ENCODE assay signal across 37 cellular contexts in genomic region chr12:91859347-91859746, GRCh38.
"Had no signal": no experiment of that assay in that cellular context is flagged by ENCODE, and none has a peak within 500 bp of the region (broad histone marks: within the 10 kb centered on the region; RNA-seq: fewer than 3 reads in every experiment).

No MANE protein-coding gene starts in this region.

- H3K4me3 Mint-ChIP-seq: activated naive CD4-positive, alpha-beta T cell treated with anti-CD3 and anti-CD28 coated beads for 36 hours; activated naive CD4-positive, alpha-beta T cell treated with anti-CD3 and anti-CD28 coated beads, Interleukin-2, amount 10 ng/mL, durations not matched to agents 7 days and 5 days; activated naive CD4-positive, alpha-beta T cell treated with anti-CD3 and anti-CD28 coated beads, Interleukin-2, amount 50 U/mL, for 24 hours; activated naive CD8-positive, alpha-beta T cell; activated naive CD8-positive, alpha-beta T cell treated with anti-CD3 and anti-CD28 coated beads for 36 hours; activated naive CD8-positive, alpha-beta T cell treated with anti-CD3 and anti-CD28 coated beads, Interleukin-2, amount 10 ng/mL, durations not matched to agents 7 days and 5 days; activated naive CD8-positive, alpha-beta T cell treated with anti-CD3 and anti-CD28 coated beads, Interleukin-2, amount 50 U/mL, for 24 hours; activated T-cell treated with anti-CD3 and anti-CD28 coated beads, Interleukin-2, amount 50 U/mL, for 24 hours; activated T-cell treated with anti-CD3 and anti-CD28 coated beads, Interleukin-2, amount 50 U/mL, for 4 hours; activated T-cell treated with anti-CD3 and anti-CD28 coated beads, Interleukin-2, amount 50 U/mL, for 72 hours; activated T-helper 1 cell treated with anti-CD3 and anti-CD28 coated beads, Interleukin-12 subunit alpha, Interleukin-12 subunit beta, Interleukin-2, Interleukin-4 antibody, amounts not matched to agents 30 ng/mL and 10 ng/mL and 1 ng/mL, durations not matched to agents 14 hours and 24 hours and 36 hours; brain; central memory CD8-positive, alpha-beta T cell had no signal

- H3K9me3 Mint-ChIP-seq: activated naive CD4-positive, alpha-beta T cell treated with anti-CD3 and anti-CD28 coated beads for 36 hours; activated naive CD4-positive, alpha-beta T cell treated with anti-CD3 and anti-CD28 coated beads, Interleukin-2, amount 10 ng/mL, durations not matched to agents 7 days and 5 days; activated naive CD8-positive, alpha-beta T cell treated with anti-CD3 and anti-CD28 coated beads, Interleukin-2, amount 50 U/mL, for 24 hours; activated T-cell treated with anti-CD3 and anti-CD28 coated beads, Interleukin-2, amount 50 U/mL, for 24 hours; activated T-cell treated with anti-CD3 and anti-CD28 coated beads, Interleukin-2, amount 50 U/mL, for 4 hours; activated T-helper 2 cell treated with anti-CD3 and anti-CD28 coated beads, Interferon-gamma antibody, Interleukin-2, Interleukin-4, amounts not matched to agents 10 μg/mL and 5 μg/mL and 100 μg/mL, durations not matched to agents 14 hours and 24 hours and 36 hours; brain; central memory CD8-positive, alpha-beta T cell had no signal

- H3K36me3 Mint-ChIP-seq: activated naive CD4-positive, alpha-beta T cell treated with anti-CD3 and anti-CD28 coated beads, Interleukin-2, amount 50 U/mL, for 24 hours; brain had no signal

- DNase-seq: activated effector memory CD4-positive, alpha-beta T cell treated with anti-CD3 and anti-CD28 coated beads, Interleukin-2, amount 50 U/mL, for 16 hours; activated effector memory CD4-positive, alpha-beta T cell treated with Interleukin-2 at 50 U/mL for 16 hours; activated gamma-delta T cell; activated gamma-delta T cell treated with Interleukin-2 at 50 U/mL for 16 hours; activated naive CD4-positive, alpha-beta T cell; activated naive CD4-positive, alpha-beta T cell treated with anti-CD3 and anti-CD28 coated beads for 36 hours; activated naive CD4-positive, alpha-beta T cell treated with anti-CD3 and anti-CD28 coated beads, Interleukin-2, amount 10 ng/mL, durations not matched to agents 7 days and 5 days; activated naive CD4-positive, alpha-beta T cell treated with anti-CD3 and anti-CD28 coated beads, Interleukin-2, amount 50 U/mL, for 16 hours; activated naive CD4-positive, alpha-beta T cell treated with Interleukin-2 at 50 U/mL for 16 hours; activated naive CD8-positive, alpha-beta T cell treated with anti-CD3 and anti-CD28 coated beads for 36 hours; activated naive CD8-positive, alpha-beta T cell treated with anti-CD3 and anti-CD28 coated beads, Interleukin-2, amount 10 ng/mL, durations not matched to agents 7 days and 5 days; activated naive CD8-positive, alpha-beta T cell treated with anti-CD3 and anti-CD28 coated beads, Interleukin-2, amount 50 U/mL, for 24 hours; activated T-cell treated with anti-CD3 and anti-CD28 coated beads, Interleukin-2, amount 50 U/mL, for 1 hour; activated T-cell treated with anti-CD3 and anti-CD28 coated beads, Interleukin-2, amount 50 U/mL, for 24 hours; activated T-cell treated with anti-CD3 and anti-CD28 coated beads, Interleukin-2, amount 50 U/mL, for 4 hours; activated T-cell treated with anti-CD3 and anti-CD28 coated beads, Interleukin-2, amount 50 U/mL, for 48 hours; activated T-cell treated with anti-CD3 and anti-CD28 coated beads, Interleukin-2, amount 50 U/mL, for 72 hours; adrenal gland; amniotic stem cell; amygdala; anterior cingulate cortex; aorta; body of pancreas; brain microvascular endothelial cell; caudate nucleus; central memory CD4-positive, alpha-beta T cell; cerebellar nuclear complex had no signal

- ATAC-seq: activated naive CD8-positive, alpha-beta T cell treated with anti-CD3 and anti-CD28 coated beads, Interleukin-2, amount 50 U/mL, for 24 hours; activated T-cell treated with anti-CD3 and anti-CD28 coated beads, Interleukin-2, amount 50 U/mL, for 4 hours; body of pancreas had no signal

- H3K27me3 Mint-ChIP-seq: activated naive CD4-positive, alpha-beta T cell treated with anti-CD3 and anti-CD28 coated beads, Interleukin-2, amount 10 ng/mL, durations not matched to agents 7 days and 5 days; activated naive CD4-positive, alpha-beta T cell treated with anti-CD3 and anti-CD28 coated beads, Interleukin-2, amount 50 U/mL, for 24 hours; activated naive CD8-positive, alpha-beta T cell; activated naive CD8-positive, alpha-beta T cell treated with anti-CD3 and anti-CD28 coated beads for 36 hours; activated naive CD8-positive, alpha-beta T cell treated with anti-CD3 and anti-CD28 coated beads, Interleukin-2, amount 10 ng/mL, durations not matched to agents 7 days and 5 days; activated naive CD8-positive, alpha-beta T cell treated with anti-CD3 and anti-CD28 coated beads, Interleukin-2, amount 50 U/mL, for 24 hours; activated T-cell treated with anti-CD3 and anti-CD28 coated beads, Interleukin-2, amount 50 U/mL, for 24 hours; central memory CD8-positive, alpha-beta T cell had no signal

- H3K27ac ChIP-seq: adrenal gland, ascending aorta, body of pancreas, brain microvascular endothelial cell, breast epithelium, cardiac muscle cell had no signal

- H3K27ac Mint-ChIP-seq: activated naive CD4-positive, alpha-beta T cell treated with anti-CD3 and anti-CD28 coated beads for 36 hours; activated naive CD4-positive, alpha-beta T cell treated with anti-CD3 and anti-CD28 coated beads, Interleukin-2, amount 10 ng/mL, durations not matched to agents 7 days and 5 days; activated naive CD4-positive, alpha-beta T cell treated with anti-CD3 and anti-CD28 coated beads, Interleukin-2, amount 50 U/mL, for 24 hours; activated naive CD4-positive, alpha-beta T cell treated with anti-CD3 and anti-CD28 coated beads, Interleukin-2, amount 50 U/mL, for 72 hours; activated naive CD8-positive, alpha-beta T cell; activated naive CD8-positive, alpha-beta T cell treated with anti-CD3 and anti-CD28 coated beads for 36 hours; activated naive CD8-positive, alpha-beta T cell treated with anti-CD3 and anti-CD28 coated beads, Interleukin-2, amount 10 ng/mL, durations not matched to agents 7 days and 5 days; activated naive CD8-positive, alpha-beta T cell treated with anti-CD3 and anti-CD28 coated beads, Interleukin-2, amount 50 U/mL, for 24 hours; activated T-cell treated with anti-CD3 and anti-CD28 coated beads, Interleukin-2, amount 50 U/mL, for 24 hours; activated T-cell treated with anti-CD3 and anti-CD28 coated beads, Interleukin-2, amount 50 U/mL, for 72 hours; activated T-helper 1 cell treated with anti-CD3 and anti-CD28 coated beads, Interleukin-12 subunit alpha, Interleukin-12 subunit beta, Interleukin-2, Interleukin-4 antibody, amounts not matched to agents 30 ng/mL and 10 ng/mL and 1 ng/mL, durations not matched to agents 14 hours and 24 hours and 36 hours; activated T-helper 2 cell treated with anti-CD3 and anti-CD28 coated beads, Interferon-gamma antibody, Interleukin-2, Interleukin-4, amounts not matched to agents 10 μg/mL and 5 μg/mL and 100 μg/mL, durations not matched to agents 14 hours and 24 hours and 36 hours; brain had no signal
